Comparison of ENCODE assay signal across 30 cellular contexts in genomic region chr2:17600805-17601204, GRCh38.
"Had no signal": no experiment of that assay in that cellular context is flagged by ENCODE, and none has a peak within 500 bp of the region (broad histone marks: within the 10 kb centered on the region; RNA-seq: fewer than 3 reads in every experiment).

No MANE protein-coding gene starts in this region.

- H3K36me3 ChIP-seq: neutrophil, ovary, right lobe of liver, sigmoid colon, stomach, thoracic aorta, thyroid gland, tibial nerve, upper lobe of left lung, uterus had no signal

- H3K9me3 Mint-ChIP-seq: naive thymus-derived CD8-positive, alpha-beta T cell; natural killer cell treated with Interleukin-12 subunit alpha and Interleukin-12 subunit beta and Interleukin-15 and Interleukin-18, amount 100 ng/mL, for 72 hours; nephron progenitor cell; stimulated activated effector memory CD8-positive, alpha-beta T cell treated with anti-CD3 and anti-CD28 coated beads, Interleukin-12 subunit alpha, Interleukin-12 subunit beta, amount 100 ng/mL, for 72 hours; stimulated activated naive B cell treated with anti-CD40 and anti-IgM and Interleukin-4, amounts not matched to agents 10 μg/mL and 1 μg/mL and 100 μg/mL, for 72 hours; stimulated activated naive CD8-positive, alpha-beta T cell treated with anti-CD3 and anti-CD28 coated beads, Interleukin-15, Interleukin-2, amounts not matched to agents 100 ng/mL and 50 ng/mL, for 24 hours had no signal

- H3K36me3 Mint-ChIP-seq: naive B cell; naive thymus-derived CD8-positive, alpha-beta T cell; natural killer cell treated with Interleukin-12 subunit alpha and Interleukin-12 subunit beta and Interleukin-15 and Interleukin-18, amount 100 ng/mL, for 72 hours; stimulated activated effector memory CD8-positive, alpha-beta T cell treated with anti-CD3 and anti-CD28 coated beads, Interleukin-12 subunit alpha, Interleukin-12 subunit beta, amount 100 ng/mL, for 72 hours; stimulated activated naive B cell treated with anti-CD40 and anti-IgM and Interleukin-4, amounts not matched to agents 10 μg/mL and 1 μg/mL and 100 μg/mL, for 72 hours had no signal

- H3K4me1 Mint-ChIP-seq: naive B cell; naive thymus-derived CD8-positive, alpha-beta T cell; neural crest cell; stimulated activated effector memory CD8-positive, alpha-beta T cell treated with anti-CD3 and anti-CD28 coated beads, Interleukin-12 subunit alpha, Interleukin-12 subunit beta, amount 100 ng/mL, for 72 hours; stimulated activated naive B cell treated with anti-CD40 and anti-IgM and Interleukin-4, amounts not matched to agents 10 μg/mL and 1 μg/mL and 100 μg/mL, for 72 hours had no signal

- H3K4me1 ChIP-seq: parathyroid adenoma, psoas muscle, right lobe of liver, sigmoid colon, stomach, thyroid gland, tibial nerve, upper lobe of left lung, uterus had no signal

- H3K9me3 ChIP-seq: neutrophil, ovary, psoas muscle, right lobe of liver, sigmoid colon, stomach, thoracic aorta, thyroid gland, tibial nerve, upper lobe of left lung, uterus had no signal

- H3K27me3 ChIP-seq: neutrophil, ovary, right lobe of liver, sigmoid colon, stomach, thyroid gland, tibial nerve, upper lobe of left lung, uterus had no signal

- DNase-seq: naive B cell; naive thymus-derived CD8-positive, alpha-beta T cell; nephron progenitor cell; nucleus accumbens; ovary; posterior cingulate gyrus; psoas muscle; right lobe of liver; sigmoid colon; small intestine; stimulated activated CD4-positive, alpha-beta T cell treated with anti-CD3 and anti-CD28 coated beads, Interleukin-15, amount 100 ng/mL, for 24 hours; stimulated activated CD4-positive, alpha-beta T cell treated with anti-CD3 and anti-CD28 coated beads, Interleukin-2, amount 100 ng/mL, for 24 hours; stimulated activated CD4-positive, alpha-beta T cell treated with anti-CD3 and anti-CD28 coated beads, Interleukin-2, amount 100 ng/mL, for 48 hours; stimulated activated CD4-positive, alpha-beta T cell treated with anti-CD3 and anti-CD28 coated beads, Interleukin-4, amount 100 ng/mL, for 24 hours; stimulated activated naive B cell treated with anti-CD40 and anti-IgM and Interleukin-4, amounts not matched to agents 10 μg/mL and 1 μg/mL and 100 μg/mL, for 72 hours; stimulated activated naive CD4-positive, alpha-beta T cell treated with Interleukin-2 at 50 U/mL for 16 hours; stomach; thyroid gland; trophoblast cell; upper lobe of left lung; uterus had no signal

- H3K27ac ChIP-seq: neutrophil, ovary, parathyroid adenoma, psoas muscle, right lobe of liver, sigmoid colon, stomach, thoracic aorta, thyroid gland, tibial nerve, upper lobe of left lung, uterus had no signal

- H3K27ac Mint-ChIP-seq: naive B cell; naive thymus-derived CD8-positive, alpha-beta T cell; natural killer cell treated with Interleukin-12 subunit alpha and Interleukin-12 subunit beta and Interleukin-15 and Interleukin-18, amount 100 ng/mL, for 72 hours; nephron progenitor cell; progenitor cell of endocrine pancreas; stimulated activated effector memory CD8-positive, alpha-beta T cell treated with anti-CD3 and anti-CD28 coated beads, Interleukin-12 subunit alpha, Interleukin-12 subunit beta, amount 100 ng/mL, for 72 hours; stimulated activated naive B cell treated with anti-CD40 and anti-IgM and Interleukin-4, amounts not matched to agents 10 μg/mL and 1 μg/mL and 100 μg/mL, for 72 hours; stimulated activated naive CD8-positive, alpha-beta T cell treated with anti-CD3 and anti-CD28 coated beads, Interleukin-15, Interleukin-2, amounts not matched to agents 100 ng/mL and 50 ng/mL, for 24 hours had no signal

- H3K4me3 ChIP-seq: ovary, psoas muscle, right lobe of liver, sigmoid colon, stomach, thoracic aorta, thyroid gland, tibial nerve, upper lobe of left lung, uterus had no signal

- H3K4me3 Mint-ChIP-seq: naive B cell; naive thymus-derived CD8-positive, alpha-beta T cell; natural killer cell treated with Interleukin-12 subunit alpha and Interleukin-12 subunit beta and Interleukin-15 and Interleukin-18, amount 100 ng/mL, for 72 hours; nephron progenitor cell; neural crest cell; stimulated activated effector memory CD8-positive, alpha-beta T cell treated with anti-CD3 and anti-CD28 coated beads, Interleukin-12 subunit alpha, Interleukin-12 subunit beta, amount 100 ng/mL, for 72 hours; stimulated activated naive B cell treated with anti-CD40 and anti-IgM and Interleukin-4, amounts not matched to agents 10 μg/mL and 1 μg/mL and 100 μg/mL, for 72 hours; stimulated activated naive CD8-positive, alpha-beta T cell treated with anti-CD3 and anti-CD28 coated beads, Interleukin-15, Interleukin-2, amounts not matched to agents 100 ng/mL and 50 ng/mL, for 24 hours had no signal

- ATAC-seq: naive thymus-derived CD8-positive, alpha-beta T cell; natural killer cell treated with Interleukin-12 subunit alpha and Interleukin-12 subunit beta and Interleukin-15 and Interleukin-18, amount 100 ng/mL, for 72 hours; psoas muscle; right lobe of liver; stimulated activated effector memory CD8-positive, alpha-beta T cell treated with anti-CD3 and anti-CD28 coated beads, Interleukin-12 subunit alpha, Interleukin-12 subunit beta, amount 100 ng/mL, for 72 hours; stimulated activated naive B cell treated with anti-CD40 and anti-IgM and Interleukin-4, amounts not matched to agents 10 μg/mL and 1 μg/mL and 100 μg/mL, for 72 hours had no signal

- H3K27me3 Mint-ChIP-seq: stimulated activated naive CD8-positive, alpha-beta T cell treated with anti-CD3 and anti-CD28 coated beads, Interleukin-15, Interleukin-2, amounts not matched to agents 100 ng/mL and 50 ng/mL, for 24 hours had no signal
